In the genomic region with DNA sequence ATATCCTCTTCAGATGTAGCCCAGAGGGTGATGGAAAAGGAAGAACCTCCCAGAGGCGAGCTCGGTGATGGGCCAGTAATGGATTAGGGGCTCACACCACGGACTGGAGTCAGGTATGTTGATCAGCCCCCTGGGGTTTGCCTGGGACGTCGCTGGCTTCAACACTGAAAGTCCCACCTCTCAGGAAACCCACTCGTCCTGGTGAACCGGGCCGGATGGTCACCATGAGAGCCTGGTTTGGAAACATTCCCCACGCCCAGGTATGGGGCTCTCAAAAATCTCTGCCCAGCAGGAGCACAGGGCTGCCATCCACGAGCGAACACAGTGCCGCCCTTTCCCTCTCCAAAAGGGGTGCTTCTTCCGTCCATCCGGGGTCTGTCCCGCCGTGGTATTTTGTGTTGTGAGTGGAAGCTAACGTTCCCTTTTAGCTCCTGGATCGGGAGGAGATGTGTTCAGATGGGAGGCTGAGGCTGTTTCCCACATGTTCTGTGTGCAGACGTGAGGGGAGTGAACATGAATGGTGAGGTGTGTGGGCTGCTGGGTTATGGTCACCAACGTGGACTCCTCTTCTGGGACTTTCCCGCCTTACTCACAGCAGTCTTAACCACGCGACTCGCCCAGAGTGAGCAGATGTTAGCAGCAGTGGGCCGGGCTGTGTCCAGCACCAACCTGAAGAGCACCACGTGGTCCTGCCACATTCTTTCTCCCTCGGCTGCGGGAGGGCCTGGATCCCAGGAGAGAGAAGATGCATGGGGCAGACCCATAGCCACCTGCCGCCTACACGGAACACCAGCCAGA, we compare ENCODE assay signal across 18 cellular contexts.
DNase-seq lines count a peak whose midpoint lies in the region; ATAC-seq and TF ChIP-seq lines count a peak whose summit lies in the region.
"Had no signal": no experiment of that assay in that cellular context is flagged by ENCODE, and none has a peak within 500 bp of the region (broad histone marks: within the 10 kb centered on the region; RNA-seq: fewer than 3 reads in every experiment).

No MANE protein-coding gene starts in this region.

- H2AFZ ChIP-seq in neural progenitor cell (replicated peaks), result no peak overlapping the region

- DNase-seq in Right ventricle myocardium inferior (ENCODE audit: missing footprints) (peak; percentile 49), left ventricle myocardium superior (no peak), adrenal gland (peak in 5 of 7 donors; percentile 3 to 35 (median 10)), mesothelial cell of epicardium (ENCODE audit: low spot score in 2 of 2, unreplicated experiment in 2 of 2) (peak; percentile 18 to 32), upper lobe of right lung (peak; percentile 43), neural progenitor cell (ENCODE audit: low spot score) (no peak)
- no peak for DNase-seq in stimulated activated CD4-positive, alpha-beta T cell treated with anti-CD3 and anti-CD28 coated beads, Interleukin-15, amount 100 ng/mL, for 24 hours
- DNase-seq: activated CD4-positive, alpha-beta T cell treated with anti-CD3 and anti-CD28 coated beads, Interleukin-2, amount 50 U/mL, for 1 hour; DMS79 treated with DMSO at 0.1 percent for 48 hours; effector memory CD4-positive, alpha-beta T cell; HCEC 1CT; NCI-H1048; NCI-H2081 had no signal

- no peak overlapping the region for H3K4me2 ChIP-seq in neural progenitor cell

- H3K79me2 ChIP-seq in neural progenitor cell (ENCODE audit: low read depth), result no peaks in the 10 kb centered on the region

- WGBS in adrenal gland, 4 donors, result 84 to 92% (median 89%) methylated on average over 23 to 30 of the region's 30 CpGs

- ATAC-seq in Right ventricle myocardium inferior (no peak), left ventricle myocardium superior (no peak), upper lobe of right lung (no peak), GM18858 (IDR thresholded peaks at IDR 0.05; ENCODE audit: unreplicated experiment) (no peak)
- ATAC-seq: CD8-positive, alpha-beta T cell had no signal

- TF ChIP-seq POLR2A in adrenal gland (IDR thresholded peaks at IDR 0.05), result no peak

- H3K9me3 Mint-ChIP-seq in mesothelial cell of epicardium (peaks cover 5% of the 10 kb centered on the region), neural progenitor cell (no peaks in the 10 kb centered on the region)
- H3K9me3 Mint-ChIP-seq: CD8-positive, alpha-beta T cell; central memory CD8-positive, alpha-beta T cell; natural killer cell treated with Interleukin-12 subunit alpha and Interleukin-12 subunit beta and Interleukin-15 and Interleukin-18, amount 100 ng/mL, for 72 hours; stimulated activated naive CD8-positive, alpha-beta T cell treated with anti-CD3 and anti-CD28 coated beads, Interleukin-15, Interleukin-2, amounts not matched to agents 100 ng/mL and 50 ng/mL, for 24 hours had no signal

- H3K27me3 ChIP-seq in adrenal gland (no peaks in the 10 kb centered on the region), upper lobe of right lung (peaks cover 5% of the 10 kb centered on the region), neural progenitor cell (no peaks in the 10 kb centered on the region)

- intact Hi-C loops in Right ventricle myocardium inferior (cut with DNase I) (no loop called here), left ventricle myocardium superior (cut with micrococcal nuclease) (no loop called here), adrenal gland (cut with DNase I) (no loop called here), upper lobe of right lung (cut with DNase I) (no loop called here)

- no peaks in the 10 kb centered on the region for H3F3A ChIP-seq in neural progenitor cell (ENCODE audit: low read depth)

- H3K27ac ChIP-seq in adrenal gland, result no peak overlapping the region
- no peak overlapping the region for H3K27ac ChIP-seq in upper lobe of right lung
- H3K27ac ChIP-seq in neural progenitor cell, result no peak overlapping the region

- H3K27me3 Mint-ChIP-seq in mesothelial cell of epicardium (ENCODE audit: low read depth) (peaks cover 24% of the 10 kb centered on the region), neural progenitor cell (ENCODE audit: insufficient read depth, low read depth) (peaks cover 9% of the 10 kb centered on the region)

- H3K4me1 Mint-ChIP-seq in mesothelial cell of epicardium (peaks cover 22% of the 10 kb centered on the region), neural progenitor cell (peaks cover 23% of the 10 kb centered on the region)

- H3K4me1 ChIP-seq in adrenal gland (replicated peaks in 1 of 2) (no peaks in the 10 kb centered on the region), upper lobe of right lung (peaks cover 5% of the 10 kb centered on the region), neural progenitor cell (peaks cover 4% of the 10 kb centered on the region)

- no peak for TF ChIP-seq CTCF in adrenal gland (IDR thresholded peaks at IDR 0.05)
- TF ChIP-seq CTCF in mesothelial cell of epicardium (IDR thresholded peaks at IDR 0.05; ENCODE audit: unreplicated experiment), result no peak
- no peak for TF ChIP-seq CTCF in upper lobe of right lung (IDR thresholded peaks at IDR 0.05)
- TF ChIP-seq CTCF in neural progenitor cell (IDR thresholded peaks at IDR 0.05), result no peak

- H3K9ac ChIP-seq in neural progenitor cell, result no peak overlapping the region

- H4K20me1 ChIP-seq in neural progenitor cell (ENCODE audit: low read depth), result no peaks in the 10 kb centered on the region

- H3K36me3 ChIP-seq in adrenal gland (replicated peaks in 1 of 2), result no peaks in the 10 kb centered on the region
- H3K36me3 ChIP-seq in upper lobe of right lung, result no peaks in the 10 kb centered on the region
- no peaks in the 10 kb centered on the region for H3K36me3 ChIP-seq in neural progenitor cell

- H3K36me3 Mint-ChIP-seq in mesothelial cell of epicardium (no peaks in the 10 kb centered on the region), neural progenitor cell (no peaks in the 10 kb centered on the region)
- H3K36me3 Mint-ChIP-seq: CD8-positive, alpha-beta T cell; natural killer cell treated with Interleukin-12 subunit alpha and Interleukin-12 subunit beta and Interleukin-15 and Interleukin-18, amount 100 ng/mL, for 72 hours had no signal

- H3K4me3 ChIP-seq in adrenal gland (no peak overlapping the region), upper lobe of right lung (no peak overlapping the region), neural progenitor cell (no peak overlapping the region)

- no peak overlapping the region for H3K4me3 Mint-ChIP-seq in mesothelial cell of epicardium
- no peak overlapping the region for H3K4me3 Mint-ChIP-seq in neural progenitor cell
- H3K4me3 Mint-ChIP-seq: CD8-positive, alpha-beta T cell; central memory CD8-positive, alpha-beta T cell; natural killer cell treated with Interleukin-12 subunit alpha and Interleukin-12 subunit beta and Interleukin-15 and Interleukin-18, amount 100 ng/mL, for 72 hours; stimulated activated naive CD8-positive, alpha-beta T cell treated with anti-CD3 and anti-CD28 coated beads, Interleukin-15, Interleukin-2, amounts not matched to agents 100 ng/mL and 50 ng/mL, for 24 hours had no signal

- no peaks in the 10 kb centered on the region for H3K9me3 ChIP-seq in adrenal gland (replicated peaks in 1 of 3)
- H3K9me3 ChIP-seq in upper lobe of right lung, result no peaks in the 10 kb centered on the region
- H3K9me3 ChIP-seq in neural progenitor cell (ENCODE audit: low read depth), result no peaks in the 10 kb centered on the region

- H3K27ac Mint-ChIP-seq in mesothelial cell of epicardium (no peak overlapping the region), neural progenitor cell (no peak overlapping the region)
- H3K27ac Mint-ChIP-seq: CD8-positive, alpha-beta T cell; natural killer cell treated with Interleukin-12 subunit alpha and Interleukin-12 subunit beta and Interleukin-15 and Interleukin-18, amount 100 ng/mL, for 72 hours; stimulated activated naive CD8-positive, alpha-beta T cell treated with anti-CD3 and anti-CD28 coated beads, Interleukin-15, Interleukin-2, amounts not matched to agents 100 ng/mL and 50 ng/mL, for 24 hours had no signal

Comparison
In these comparisons a context has a peak if more than half of its experiments do, and no peak if none do; other contexts are left out.
1. DNase-seq: peak in Right ventricle myocardium inferior (single experiment), adrenal gland (5 of 7), mesothelial cell of epicardium (2 of 2) and upper lobe of right lung (single experiment); none in left ventricle myocardium superior (single experiment), neural progenitor cell (single experiment) and stimulated activated CD4-positive, alpha-beta T cell treated with anti-CD3 and anti-CD28 coated beads, Interleukin-15, amount 100 ng/mL, for 24 hours (single experiment).